In the genomic region with DNA sequence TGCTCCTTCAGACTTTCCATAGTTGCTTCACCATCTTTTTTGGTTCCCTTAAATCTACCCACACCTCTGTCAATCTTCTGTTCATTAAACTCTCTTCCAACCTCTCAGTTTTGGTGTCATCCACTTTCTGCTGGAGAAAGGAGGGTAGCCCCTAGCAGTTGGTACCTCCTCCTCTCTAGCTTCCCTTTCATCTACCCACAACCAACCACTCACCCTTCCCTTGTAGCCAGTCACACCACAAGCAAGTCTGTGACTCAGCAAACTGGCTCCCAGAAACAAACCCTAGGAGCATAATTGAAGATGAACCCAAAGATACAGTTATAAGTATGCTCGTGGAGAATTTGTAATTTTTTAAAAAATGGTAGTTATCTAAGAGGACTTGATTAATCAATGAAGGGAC, we compare ENCODE assay signal across 1 cellular context.
TF ChIP-seq lines count a peak whose summit lies in the region.

No MANE protein-coding gene starts in this region.

TF ChIP-seq in GM12878, 131 proteins besides CTCF, POLR2A, EP300 and RAD21:
- TF ChIP-seq, protein P1, sequence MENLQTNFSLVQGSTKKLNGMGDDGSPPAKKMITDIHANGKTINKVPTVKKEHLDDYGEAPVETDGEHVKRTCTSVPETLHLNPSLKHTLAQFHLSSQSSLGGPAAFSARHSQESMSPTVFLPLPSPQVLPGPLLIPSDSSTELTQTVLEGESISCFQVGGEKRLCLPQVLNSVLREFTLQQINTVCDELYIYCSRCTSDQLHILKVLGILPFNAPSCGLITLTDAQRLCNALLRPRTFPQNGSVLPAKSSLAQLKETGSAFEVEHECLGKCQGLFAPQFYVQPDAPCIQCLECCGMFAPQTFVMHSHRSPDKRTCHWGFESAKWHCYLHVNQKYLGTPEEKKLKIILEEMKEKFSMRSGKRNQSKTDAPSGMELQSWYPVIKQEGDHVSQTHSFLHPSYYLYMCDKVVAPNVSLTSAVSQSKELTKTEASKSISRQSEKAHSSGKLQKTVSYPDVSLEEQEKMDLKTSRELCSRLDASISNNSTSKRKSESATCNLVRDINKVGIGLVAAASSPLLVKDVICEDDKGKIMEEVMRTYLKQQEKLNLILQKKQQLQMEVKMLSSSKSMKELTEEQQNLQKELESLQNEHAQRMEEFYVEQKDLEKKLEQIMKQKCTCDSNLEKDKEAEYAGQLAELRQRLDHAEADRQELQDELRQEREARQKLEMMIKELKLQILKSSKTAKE (IDR thresholded peaks at IDR 0.05; ENCODE audit: low read depth, poor library complexity, severe bottlenecking), result no peak
- TF ChIP-seq FOXM1 (IDR thresholded peaks at IDR 0.05; ENCODE audit: low read depth, low read length) (no peak), PAX8 (IDR thresholded peaks at IDR 0.05) (no peak), EGR1 (IDR thresholded peaks at IDR 0.05; ENCODE audit: borderline replicate concordance in 1 of 2, low read depth in 2 of 2, low read length in 2 of 2) (no peak), CHD4 (IDR thresholded peaks at IDR 0.05) (no peak), NBN (IDR thresholded peaks at IDR 0.05) (no peak), CEBPB (IDR thresholded peaks at IDR 0.05; ENCODE audit: borderline replicate concordance in 1 of 2, low read depth in 2 of 2, low read length in 2 of 2) (no peak), ETV6 (conservative IDR thresholded peaks at IDR 0.05 in 1 of 2, IDR thresholded peaks at IDR 0.05 in 1 of 2; ENCODE audit: borderline replicate concordance in 1 of 2, low read depth in 1 of 2) (no peak), ZNF207 (IDR thresholded peaks at IDR 0.05; ENCODE audit: borderline replicate concordance) (no peak), BCL11A (IDR thresholded peaks at IDR 0.05; ENCODE audit: low read depth, low read length) (no peak)
- TF ChIP-seq, protein P2, sequence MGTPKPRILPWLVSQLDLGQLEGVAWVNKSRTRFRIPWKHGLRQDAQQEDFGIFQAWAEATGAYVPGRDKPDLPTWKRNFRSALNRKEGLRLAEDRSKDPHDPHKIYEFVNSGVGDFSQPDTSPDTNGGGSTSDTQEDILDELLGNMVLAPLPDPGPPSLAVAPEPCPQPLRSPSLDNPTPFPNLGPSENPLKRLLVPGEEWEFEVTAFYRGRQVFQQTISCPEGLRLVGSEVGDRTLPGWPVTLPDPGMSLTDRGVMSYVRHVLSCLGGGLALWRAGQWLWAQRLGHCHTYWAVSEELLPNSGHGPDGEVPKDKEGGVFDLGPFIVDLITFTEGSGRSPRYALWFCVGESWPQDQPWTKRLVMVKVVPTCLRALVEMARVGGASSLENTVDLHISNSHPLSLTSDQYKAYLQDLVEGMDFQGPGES (IDR thresholded peaks at IDR 0.05), result no peak
